20 cellular contexts compared by ENCODE assay signal in genomic region chr3:124347418-124347817, GRCh38.
DNase-seq lines count a peak whose midpoint lies in the region; ATAC-seq and TF ChIP-seq lines count a peak whose summit lies in the region.
"Had no signal": no experiment of that assay in that cellular context is flagged by ENCODE, and none has a peak within 500 bp of the region (broad histone marks: within the 10 kb centered on the region; RNA-seq: fewer than 3 reads in every experiment).

No MANE protein-coding gene starts in this region.

- H3K9me3 ChIP-seq in right lobe of liver = no peaks in the 10 kb centered on the region
- H3K9me3 ChIP-seq: SJCRH30 had no signal

- WGBS in right lobe of liver (ENCODE audit: insufficient coverage, low coverage, low lambda C conversion rate, missing lambda C conversion rate) = 67% methylated on average over 1 of the region's 2 CpGs

- H3K27me3 ChIP-seq in right lobe of liver = no peaks in the 10 kb centered on the region
- H3K27me3 ChIP-seq: SJCRH30 had no signal

- intact Hi-C loops in right lobe of liver (cut with DNase I) = loop anchor here in 1 of 2 donors (5.0 kb wide), 1 partner anchor 120 kb away; no protein-coding TSS in a partner anchor

- H3K4me3 ChIP-seq in NB4 (ENCODE audit: low read depth, low read length) (no peak overlapping the region), right lobe of liver (no peak overlapping the region)
- H3K4me3 ChIP-seq: SJCRH30 had no signal

- TF ChIP-seq POLR2A in NB4 (IDR thresholded peaks at IDR 0.05; ENCODE audit: extremely low read depth, insufficient read length) (no peak), right lobe of liver (IDR thresholded peaks at IDR 0.05) (no peak)

- no peak for TF ChIP-seq CTCF in NB4 (IDR thresholded peaks at IDR 0.05; ENCODE audit: low read depth, low read length)
- 0 out of 2 replicates have a peak, but pooled peaks have one; percentile 8 for TF ChIP-seq CTCF in VCaP (conservative IDR thresholded peaks at IDR 0.05)
- no peak for TF ChIP-seq CTCF in right lobe of liver (IDR thresholded peaks at IDR 0.05)

- DNase-seq in SIG-M5 treated with dmso at 0.1 percent for 504 hours (lab: John Stamatoyannopoulos, UW; ENCODE audit: unreplicated experiment) = peak; percentile 4
- no peak for DNase-seq in SIG-M5 (lab: John Stamatoyannopoulos, UW)
- peak; percentile 1 for DNase-seq in NB4 (ENCODE audit: low read depth)
- DNase-seq in right lobe of liver = no peak
- no peak for DNase-seq in C1 segment of cervical spinal cord (lab: John Stamatoyannopoulos, UW)
- DNase-seq: activated CD4-positive, alpha-beta T cell treated with anti-CD3 and anti-CD28 coated beads for 48 hours; activated CD8-positive, alpha-beta memory T cell treated with anti-CD3 and anti-CD28 coated beads, Interleukin-2, amount 50 U/mL, for 4 hours; activated gamma-delta T cell; amniotic stem cell; cerebellar nuclear complex; effector memory CD8-positive, alpha-beta T cell; GF-D8; hippocampal formation; NK-92 treated with Interleukin-12 subunit alpha and Interleukin-12 subunit beta, amount 100 ng/mL, for 24 hours; occipital lobe; SJCRH30; stimulated activated CD4-positive, alpha-beta T cell treated with anti-CD3 and anti-CD28 coated beads, Interleukin-2, amount 100 ng/mL, for 24 hours had no signal

- H3K4me1 ChIP-seq in right lobe of liver = no peaks in the 10 kb centered on the region

- ATAC-seq in right lobe of liver = peak in 3 of 4 donors; percentile 7 to 48 (median 21)
- no peak for ATAC-seq in HG03378 (IDR thresholded peaks at IDR 0.05; ENCODE audit: unreplicated experiment)
- ATAC-seq in HG02763 (IDR thresholded peaks at IDR 0.05; ENCODE audit: unreplicated experiment) = no peak
- ATAC-seq: effector memory CD8-positive, alpha-beta T cell had no signal

- H3K27ac ChIP-seq in VCaP (no peak overlapping the region), right lobe of liver (peak overlapping the region in 1 of 3 donors; percentile 5)
- H3K27ac ChIP-seq: SJCRH30 had no signal

- H3K36me3 ChIP-seq in right lobe of liver = no peaks in the 10 kb centered on the region
- H3K36me3 ChIP-seq: SJCRH30 had no signal

Comparison
In these comparisons a context has a peak if more than half of its experiments do, and no peak if none do; other contexts are left out.
1. DNase-seq: peak in SIG-M5 treated with dmso at 0.1 percent for 504 hours (single experiment) and NB4 (single experiment); none in SIG-M5 (single experiment), right lobe of liver (0 of 3) and C1 segment of cervical spinal cord (0 of 14).
2. ATAC-seq: peak in right lobe of liver (3 of 4); none in HG03378 (single experiment) and HG02763 (single experiment).